1 cellular context compared by ENCODE assay signal in the genomic region with DNA sequence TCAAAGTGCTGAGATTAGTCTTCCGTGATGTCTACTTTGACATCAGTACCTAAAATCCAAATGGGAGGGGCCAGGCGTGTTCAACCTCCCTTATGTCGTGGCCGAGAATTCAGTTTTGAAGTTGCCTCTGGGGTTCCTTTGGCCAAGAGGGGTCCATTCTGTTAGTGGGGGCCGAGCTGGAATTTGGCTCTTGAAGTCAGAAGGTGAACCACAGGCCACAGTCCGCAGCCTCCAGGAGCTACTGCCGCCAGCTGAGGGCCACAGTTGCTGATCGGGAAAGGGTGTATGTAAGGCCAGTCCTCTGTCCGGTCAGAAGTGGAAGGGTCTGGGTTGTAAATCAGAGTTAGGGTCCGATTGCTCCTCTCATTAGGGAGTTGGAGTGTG.
TF ChIP-seq lines count a peak whose summit lies in the region.

No MANE protein-coding gene starts in this region.

TF ChIP-seq in GM23338, 12 proteins besides CTCF, POLR2A, EP300 and RAD21:
- TF ChIP-seq STAT1 (IDR thresholded peaks at IDR 0.05; ENCODE audit: unreplicated experiment) (no peak), CREB1 (CRISPR knock-in tag; IDR thresholded peaks at IDR 0.05; ENCODE audit: low read depth) (no peak), ZNF114 (CRISPR knock-in tag; IDR thresholded peaks at IDR 0.05) (no peak), EZH2phosphoT487 (IDR thresholded peaks at IDR 0.05; ENCODE audit: unreplicated experiment) (no peak), NANOG (IDR thresholded peaks at IDR 0.05; ENCODE audit: borderline replicate concordance) (no peak), EZH2 (IDR thresholded peaks at IDR 0.05; ENCODE audit: low read depth, unreplicated experiment) (no peak), JUNB (IDR thresholded peaks at IDR 0.05; ENCODE audit: unreplicated experiment) (no peak), ZNF331 (CRISPR knock-in tag; IDR thresholded peaks at IDR 0.05; ENCODE audit: low read depth) (no peak), ETS1 (IDR thresholded peaks at IDR 0.05) (no peak), POLR2AphosphoS5 (IDR thresholded peaks at IDR 0.05; ENCODE audit: low read depth) (no peak)
- TF ChIP-seq, protein P1, sequence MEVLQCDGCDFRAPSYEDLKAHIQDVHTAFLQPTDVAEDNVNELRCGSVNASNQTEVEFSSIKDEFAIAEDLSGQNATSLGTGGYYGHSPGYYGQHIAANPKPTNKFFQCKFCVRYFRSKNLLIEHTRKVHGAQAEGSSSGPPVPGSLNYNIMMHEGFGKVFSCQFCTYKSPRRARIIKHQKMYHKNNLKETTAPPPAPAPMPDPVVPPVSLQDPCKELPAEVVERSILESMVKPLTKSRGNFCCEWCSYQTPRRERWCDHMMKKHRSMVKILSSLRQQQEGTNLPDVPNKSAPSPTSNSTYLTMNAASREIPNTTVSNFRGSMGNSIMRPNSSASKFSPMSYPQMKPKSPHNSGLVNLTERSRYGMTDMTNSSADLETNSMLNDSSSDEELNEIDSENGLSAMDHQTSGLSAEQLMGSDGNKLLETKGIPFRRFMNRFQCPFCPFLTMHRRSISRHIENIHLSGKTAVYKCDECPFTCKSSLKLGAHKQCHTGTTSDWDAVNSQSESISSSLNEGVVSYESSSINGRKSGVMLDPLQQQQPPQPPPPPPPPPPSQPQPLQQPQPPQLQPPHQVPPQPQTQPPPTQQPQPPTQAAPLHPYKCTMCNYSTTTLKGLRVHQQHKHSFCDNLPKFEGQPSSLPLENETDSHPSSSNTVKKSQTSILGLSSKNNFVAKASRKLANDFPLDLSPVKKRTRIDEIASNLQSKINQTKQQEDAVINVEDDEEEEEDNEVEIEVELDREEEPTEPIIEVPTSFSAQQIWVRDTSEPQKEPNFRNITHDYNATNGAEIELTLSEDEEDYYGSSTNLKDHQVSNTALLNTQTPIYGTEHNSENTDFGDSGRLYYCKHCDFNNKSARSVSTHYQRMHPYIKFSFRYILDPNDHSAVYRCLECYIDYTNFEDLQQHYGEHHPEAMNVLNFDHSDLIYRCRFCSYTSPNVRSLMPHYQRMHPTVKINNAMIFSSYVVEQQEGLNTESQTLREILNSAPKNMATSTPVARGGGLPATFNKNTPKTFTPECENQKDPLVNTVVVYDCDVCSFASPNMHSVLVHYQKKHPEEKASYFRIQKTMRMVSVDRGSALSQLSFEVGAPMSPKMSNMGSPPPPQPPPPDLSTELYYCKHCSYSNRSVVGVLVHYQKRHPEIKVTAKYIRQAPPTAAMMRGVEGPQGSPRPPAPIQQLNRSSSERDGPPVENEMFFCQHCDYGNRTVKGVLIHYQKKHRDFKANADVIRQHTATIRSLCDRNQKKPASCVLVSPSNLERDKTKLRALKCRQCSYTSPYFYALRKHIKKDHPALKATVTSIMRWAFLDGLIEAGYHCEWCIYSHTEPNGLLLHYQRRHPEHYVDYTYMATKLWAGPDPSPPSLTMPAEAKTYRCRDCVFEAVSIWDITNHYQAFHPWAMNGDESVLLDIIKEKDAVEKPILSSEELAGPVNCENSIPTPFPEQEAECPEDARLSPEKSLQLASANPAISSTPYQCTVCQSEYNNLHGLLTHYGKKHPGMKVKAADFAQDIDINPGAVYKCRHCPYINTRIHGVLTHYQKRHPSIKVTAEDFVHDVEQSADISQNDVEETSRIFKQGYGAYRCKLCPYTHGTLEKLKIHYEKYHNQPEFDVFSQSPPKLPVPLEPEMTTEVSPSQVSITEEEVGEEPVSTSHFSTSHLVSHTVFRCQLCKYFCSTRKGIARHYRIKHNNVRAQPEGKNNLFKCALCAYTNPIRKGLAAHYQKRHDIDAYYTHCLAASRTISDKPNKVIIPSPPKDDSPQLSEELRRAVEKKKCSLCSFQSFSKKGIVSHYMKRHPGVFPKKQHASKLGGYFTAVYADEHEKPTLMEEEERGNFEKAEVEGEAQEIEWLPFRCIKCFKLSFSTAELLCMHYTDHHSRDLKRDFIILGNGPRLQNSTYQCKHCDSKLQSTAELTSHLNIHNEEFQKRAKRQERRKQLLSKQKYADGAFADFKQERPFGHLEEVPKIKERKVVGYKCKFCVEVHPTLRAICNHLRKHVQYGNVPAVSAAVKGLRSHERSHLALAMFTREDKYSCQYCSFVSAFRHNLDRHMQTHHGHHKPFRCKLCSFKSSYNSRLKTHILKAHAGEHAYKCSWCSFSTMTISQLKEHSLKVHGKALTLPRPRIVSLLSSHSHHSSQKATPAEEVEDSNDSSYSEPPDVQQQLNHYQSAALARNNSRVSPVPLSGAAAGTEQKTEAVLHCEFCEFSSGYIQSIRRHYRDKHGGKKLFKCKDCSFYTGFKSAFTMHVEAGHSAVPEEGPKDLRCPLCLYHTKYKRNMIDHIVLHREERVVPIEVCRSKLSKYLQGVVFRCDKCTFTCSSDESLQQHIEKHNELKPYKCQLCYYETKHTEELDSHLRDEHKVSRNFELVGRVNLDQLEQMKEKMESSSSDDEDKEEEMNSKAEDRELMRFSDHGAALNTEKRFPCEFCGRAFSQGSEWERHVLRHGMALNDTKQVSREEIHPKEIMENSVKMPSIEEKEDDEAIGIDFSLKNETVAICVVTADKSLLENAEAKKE (CRISPR knock-in tag; IDR thresholded peaks at IDR 0.05), result no peak
- TF ChIP-seq, protein P2, sequence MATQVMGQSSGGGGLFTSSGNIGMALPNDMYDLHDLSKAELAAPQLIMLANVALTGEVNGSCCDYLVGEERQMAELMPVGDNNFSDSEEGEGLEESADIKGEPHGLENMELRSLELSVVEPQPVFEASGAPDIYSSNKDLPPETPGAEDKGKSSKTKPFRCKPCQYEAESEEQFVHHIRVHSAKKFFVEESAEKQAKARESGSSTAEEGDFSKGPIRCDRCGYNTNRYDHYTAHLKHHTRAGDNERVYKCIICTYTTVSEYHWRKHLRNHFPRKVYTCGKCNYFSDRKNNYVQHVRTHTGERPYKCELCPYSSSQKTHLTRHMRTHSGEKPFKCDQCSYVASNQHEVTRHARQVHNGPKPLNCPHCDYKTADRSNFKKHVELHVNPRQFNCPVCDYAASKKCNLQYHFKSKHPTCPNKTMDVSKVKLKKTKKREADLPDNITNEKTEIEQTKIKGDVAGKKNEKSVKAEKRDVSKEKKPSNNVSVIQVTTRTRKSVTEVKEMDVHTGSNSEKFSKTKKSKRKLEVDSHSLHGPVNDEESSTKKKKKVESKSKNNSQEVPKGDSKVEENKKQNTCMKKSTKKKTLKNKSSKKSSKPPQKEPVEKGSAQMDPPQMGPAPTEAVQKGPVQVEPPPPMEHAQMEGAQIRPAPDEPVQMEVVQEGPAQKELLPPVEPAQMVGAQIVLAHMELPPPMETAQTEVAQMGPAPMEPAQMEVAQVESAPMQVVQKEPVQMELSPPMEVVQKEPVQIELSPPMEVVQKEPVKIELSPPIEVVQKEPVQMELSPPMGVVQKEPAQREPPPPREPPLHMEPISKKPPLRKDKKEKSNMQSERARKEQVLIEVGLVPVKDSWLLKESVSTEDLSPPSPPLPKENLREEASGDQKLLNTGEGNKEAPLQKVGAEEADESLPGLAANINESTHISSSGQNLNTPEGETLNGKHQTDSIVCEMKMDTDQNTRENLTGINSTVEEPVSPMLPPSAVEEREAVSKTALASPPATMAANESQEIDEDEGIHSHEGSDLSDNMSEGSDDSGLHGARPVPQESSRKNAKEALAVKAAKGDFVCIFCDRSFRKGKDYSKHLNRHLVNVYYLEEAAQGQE (IDR thresholded peaks at IDR 0.05; ENCODE audit: unreplicated experiment), result no peak
